Comparison of ENCODE assay signal across 24 cellular contexts in the genomic region with DNA sequence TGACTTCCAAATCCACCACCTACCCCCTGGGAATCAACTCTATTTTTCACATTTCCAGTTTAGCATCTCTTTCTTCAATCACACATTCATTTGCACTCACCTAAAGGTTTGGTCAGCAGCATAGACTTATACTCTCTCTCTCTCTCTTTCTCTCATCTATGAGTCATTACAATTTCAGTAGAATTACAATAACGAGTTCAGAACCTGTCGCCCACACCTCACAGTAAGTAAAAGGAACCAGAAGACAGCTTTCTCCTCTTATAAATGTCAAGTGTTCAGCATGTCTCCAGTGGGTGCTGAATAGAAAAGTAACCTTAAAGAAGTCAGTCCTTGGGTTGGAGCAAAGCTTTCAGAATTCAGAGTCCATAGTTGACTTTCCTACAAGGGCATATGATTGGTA. TPM values are rescaled to one million over a fixed set of nuclear protein-coding genes. Genes with fewer than 3 reads are reported as not detected.
"Had no signal": no experiment of that assay in that cellular context is flagged by ENCODE, and none has a peak within 500 bp of the region (broad histone marks: within the 10 kb centered on the region; RNA-seq: fewer than 3 reads in every experiment).

No MANE protein-coding gene starts in this region.

- ATAC-seq: Panc1, PC-3, SK-N-SH treated with all-trans-retinoic acid at 6 μM for 48 hours had no signal

- H3K27ac ChIP-seq: RWPE1 had no signal

- DNase-seq: KBM-7; MV-4-11; NCI-H1048; NCI-H1105; NCI-H1417 treated with DMSO at 0.1 percent for 48 hours; NCI-H146; NCI-H1694 treated with DMSO at 0.1 percent for 48 hours; NCI-H1930; NCI-H2081; NCI-H2107; NCI-H2227 treated with DMSO at 0.1 percent for 48 hours; NCI-H446; NCI-H510A; NCI-H524 treated with DMSO at 0.1 percent for 48 hours; NCI-H69; NCI-H774; NK-92 treated with Interleukin-12 subunit alpha and Interleukin-12 subunit beta, amount 100 ng/mL, for 24 hours; PC-3; SHP77 had no signal

RNA-seq across cellular contexts. Expression of a gene that starts 1.1 kb away (rescaled TPM):
- total RNA-seq: HT-29, MCF 10A, PC-3 had no signal
